In genomic region chr11:40885257-40885947, GRCh38 we compare ENCODE assay signal across 21 cellular contexts.
DNase-seq lines count a peak whose midpoint lies in the region; ATAC-seq and TF ChIP-seq lines count a peak whose summit lies in the region.
"Had no signal": no experiment of that assay in that cellular context is flagged by ENCODE, and none has a peak within 500 bp of the region (broad histone marks: within the 10 kb centered on the region; RNA-seq: fewer than 3 reads in every experiment).

No MANE protein-coding gene starts in this region.

- intact Hi-C loops in mucosa of descending colon (cut with DNase I, micrococcal nuclease) = no loop called here

- H3K4me1 ChIP-seq in SJCRH30 (peaks cover 6% of the 10 kb centered on the region; the same call in 1 of the 2 replicates), mucosa of descending colon (ENCODE audit: low read depth) (no peaks in the 10 kb centered on the region)

- H3K4me3 ChIP-seq in SJCRH30 (no peak overlapping the region), mucosa of descending colon (no peak overlapping the region)
- H3K4me3 ChIP-seq: GM23248, MG63 had no signal

- no peak for ATAC-seq in mucosa of descending colon

- H3K36me3 ChIP-seq in SJCRH30 (no peaks in the 10 kb centered on the region), mucosa of descending colon (ENCODE audit: low read depth) (no peaks in the 10 kb centered on the region)
- H3K36me3 ChIP-seq: MG63 had no signal

- H3K9me3 ChIP-seq in SJCRH30 (replicated peaks) = no peaks in the 10 kb centered on the region
- H3K9me3 ChIP-seq in mucosa of descending colon = peaks cover 16% of the 10 kb centered on the region
- H3K9me3 ChIP-seq: MG63 had no signal

- H3K27ac ChIP-seq in SJCRH30 = no peak overlapping the region
- H3K27ac ChIP-seq: C4-2B, GM23248 had no signal

- no peak for TF ChIP-seq CTCF in mucosa of descending colon (IDR thresholded peaks at IDR 0.05)

- DNase-seq in NCI-H1436 (lab: John Stamatoyannopoulos, UW) (peak; percentile 0), NCI-H1436 treated with DMSO at 0.1 percent for 48 hours (lab: John Stamatoyannopoulos, UW) (no peak), COLO668 (lab: John Stamatoyannopoulos, UW; ENCODE audit: unreplicated experiment) (peak; percentile 61), NCI-H187 treated with DMSO at 0.1 percent for 48 hours (lab: John Stamatoyannopoulos, UW) (peak; percentile 8), SJCRH30 (peak; percentile 11 to 28), foreskin melanocyte (no peak), mucosa of descending colon (no peak)
- DNase-seq in activated naive CD4-positive, alpha-beta T cell treated with Interleukin-2 at 50 U/mL for 16 hours = no peak
- DNase-seq: CD8-positive, alpha-beta memory T cell; DND-41; GM23248; H9; HFFc6; Kasumi-1; MG63; NCI-H1048; NCI-H1930; NCI-H82; OCI-M1; Right ventricle myocardium superior had no signal

- no peaks in the 10 kb centered on the region for H3K27me3 ChIP-seq in SJCRH30
- H3K27me3 ChIP-seq: MG63 had no signal

Comparison
In these comparisons a context has a peak if more than half of its experiments do, and no peak if none do; other contexts are left out.
1. DNase-seq: peak in NCI-H1436 (single experiment), COLO668 (single experiment), NCI-H187 treated with DMSO at 0.1 percent for 48 hours (single experiment) and SJCRH30 (2 of 2); none in NCI-H1436 treated with DMSO at 0.1 percent for 48 hours (single experiment), foreskin melanocyte (single experiment), activated naive CD4-positive, alpha-beta T cell treated with Interleukin-2 at 50 U/mL for 16 hours (single experiment) and mucosa of descending colon (0 of 3).